In genomic region chr16:20300312-20301097, GRCh38 we compare ENCODE assay signal across 8 cellular contexts. TPM values are rescaled to one million over a fixed set of nuclear protein-coding genes. Genes with fewer than 3 reads are reported as not detected.
DNase-seq lines count a peak whose midpoint lies in the region; ATAC-seq and TF ChIP-seq lines count a peak whose summit lies in the region.

No MANE protein-coding gene starts in this region.

- no peak overlapping the region for H3K4me3 Mint-ChIP-seq in progenitor cell of endocrine pancreas (ENCODE audit: low read depth)

- H3K4me1 Mint-ChIP-seq in progenitor cell of endocrine pancreas (ENCODE audit: low read depth): peaks cover 1% of the 10 kb centered on the region

- no peaks in the 10 kb centered on the region for H3K36me3 Mint-ChIP-seq in progenitor cell of endocrine pancreas (ENCODE audit: insufficient read depth)

- no peak overlapping the region for H3K27ac Mint-ChIP-seq in progenitor cell of endocrine pancreas

- TF ChIP-seq CTCF in progenitor cell of endocrine pancreas (IDR thresholded peaks at IDR 0.05; ENCODE audit: unreplicated experiment): peak; percentile 81

- no peaks in the 10 kb centered on the region for H3K9me3 Mint-ChIP-seq in progenitor cell of endocrine pancreas (ENCODE audit: low read depth)

- peaks cover 21% of the 10 kb centered on the region for H3K27me3 Mint-ChIP-seq in progenitor cell of endocrine pancreas

- DNase-seq in activated CD8-positive, alpha-beta memory T cell treated with anti-CD3 and anti-CD28 coated beads for 24 hours: peak; percentile 58
- DNase-seq in activated CD8-positive, alpha-beta memory T cell treated with anti-CD3 and anti-CD28 coated beads, Interleukin-2, amount 50 U/mL, for 4 hours: no peak
- DNase-seq in NCI-H510A (lab: John Stamatoyannopoulos, UW): peak; percentile 33
- peak; percentile 5 for DNase-seq in activated T-cell treated with anti-CD3 and anti-CD28 coated beads for 24 hours (ENCODE audit: low read depth)
- peak; percentile 49 for DNase-seq in germinal center (ENCODE audit: low spot score)
- peak; percentile 40 for DNase-seq in progenitor cell of endocrine pancreas (ENCODE audit: low spot score, unreplicated experiment)

- ATAC-seq in HG02981 (IDR thresholded peaks at IDR 0.05; ENCODE audit: unreplicated experiment): peak; percentile 63
- no peak for ATAC-seq in GM21526 (IDR thresholded peaks at IDR 0.05; ENCODE audit: low FRiP score, unreplicated experiment)

RNA-seq across cellular contexts. Expression of gene GP2, which starts 26.8 kb away (rescaled TPM):
- 13.4 and 17.8 TPM in 2 replicates for total RNA-seq in progenitor cell of endocrine pancreas

RNA-seq across cellular contexts. Expression of gene UMOD, which starts 52.0 kb away (rescaled TPM):
- 0.11 TPM in 1 of 2 replicates, not detected in the other for total RNA-seq in progenitor cell of endocrine pancreas
